13 cellular contexts compared by ENCODE assay signal in genomic region chr1:156387899-156388813, GRCh38. TPM values are rescaled to one million over a fixed set of nuclear protein-coding genes. Genes with fewer than 3 reads are reported as not detected.
DNase-seq lines count a peak whose midpoint lies in the region; TF ChIP-seq lines count a peak whose summit lies in the region.
"Had no signal": no experiment of that assay in that cellular context is flagged by ENCODE, and none has a peak within 500 bp of the region (broad histone marks: within the 10 kb centered on the region; RNA-seq: fewer than 3 reads in every experiment).

No MANE protein-coding gene starts in this region.

- no peak overlapping the region for H3K9ac ChIP-seq in mammary epithelial cell (ENCODE audit: insufficient read depth, low read length)

- no peaks in the 10 kb centered on the region for H4K20me1 ChIP-seq in mammary epithelial cell (ENCODE audit: insufficient read depth, low read length)

- in situ Hi-C loops in mammary epithelial cell (cut with MboI; ENCODE audit: low sequenced_read_pairs in 2 of 2) = loop anchor here in 1 of 2 donors (5.0 kb wide), 1 partner anchor 64 kb away; no protein-coding TSS in a partner anchor

- no peak for TF ChIP-seq POLR2A in lower leg skin (IDR thresholded peaks at IDR 0.05)

- no peak for TF ChIP-seq CTCF in mammary epithelial cell (conservative IDR thresholded peaks at IDR 0.05 in 1 of 2, IDR thresholded peaks at IDR 0.05 in 1 of 2; ENCODE audit: extremely low read depth in 1 of 2, insufficient read depth in 1 of 2, low read depth in 1 of 2, low read length in 2 of 2)
- no peak for TF ChIP-seq CTCF in lower leg skin (IDR thresholded peaks at IDR 0.05)

- H3K9me3 Mint-ChIP-seq in activated CD4-positive, alpha-beta memory T cell treated with anti-CD3 and anti-CD28 coated beads, Interleukin-2, amount 10 ng/mL, durations not matched to agents 7 days and 5 days = no peaks in the 10 kb centered on the region

- H3K27me3 Mint-ChIP-seq in activated CD4-positive, alpha-beta memory T cell treated with anti-CD3 and anti-CD28 coated beads, Interleukin-2, amount 10 ng/mL, durations not matched to agents 7 days and 5 days = peaks cover 29% of the 10 kb centered on the region

- no peaks in the 10 kb centered on the region for H3K9me3 ChIP-seq in mammary epithelial cell (replicated peaks; ENCODE audit: insufficient read depth, low read length)
- H3K9me3 ChIP-seq: thyroid gland had no signal

- H3K27ac ChIP-seq in mammary epithelial cell (ENCODE audit: insufficient read depth, low read depth, low read length) = no peak overlapping the region
- H3K27ac ChIP-seq: thyroid gland had no signal

- H3K27me3 ChIP-seq in H7 (ENCODE audit: control insufficient read depth, insufficient read depth, low read length) = peaks cover 55% of the 10 kb centered on the region
- peaks cover 6% of the 10 kb centered on the region for H3K27me3 ChIP-seq in mammary epithelial cell (ENCODE audit: insufficient read depth, low read length)
- H3K27me3 ChIP-seq: thyroid gland had no signal

- peak overlapping the region; percentile 49 for H2AFZ ChIP-seq in mammary epithelial cell (ENCODE audit: low read depth, low read length)

- H3K36me3 Mint-ChIP-seq in activated CD4-positive, alpha-beta memory T cell treated with anti-CD3 and anti-CD28 coated beads, Interleukin-2, amount 10 ng/mL, durations not matched to agents 7 days and 5 days (ENCODE audit: low read depth) = no peaks in the 10 kb centered on the region

- H3K4me3 ChIP-seq in H7 (ENCODE audit: insufficient read depth, low read depth, low read length) (peak overlapping the region; percentile 44), mammary epithelial cell (replicated peaks in 1 of 3; ENCODE audit: insufficient read depth in 1 of 3, low read depth in 2 of 3, low read length in 3 of 3) (no peak overlapping the region), lower leg skin (ENCODE audit: low read depth, poor library complexity, severe bottlenecking) (no peak overlapping the region)
- H3K4me3 ChIP-seq: thyroid gland had no signal

- WGBS in mammary epithelial cell (ENCODE audit: low coverage, missing lambda C conversion rate) = 53% methylated on average over 29 of the region's 80 CpGs
- 15 to 22% methylated on average over 29 to 79 of the region's 80 CpGs for WGBS in lower leg skin, 2 donors

- H3K79me2 ChIP-seq in mammary epithelial cell (ENCODE audit: insufficient read depth, low read length) = no peaks in the 10 kb centered on the region

- no peak overlapping the region for H3K27ac Mint-ChIP-seq in activated CD4-positive, alpha-beta memory T cell treated with anti-CD3 and anti-CD28 coated beads, Interleukin-2, amount 10 ng/mL, durations not matched to agents 7 days and 5 days
- H3K27ac Mint-ChIP-seq: activated CD8-positive, alpha-beta T cell treated with anti-CD3 and anti-CD28 coated beads, Interleukin-2, amount 10 ng/mL, durations not matched to agents 7 days and 5 days had no signal

- H3K36me3 ChIP-seq in H7 (replicated peaks; ENCODE audit: control insufficient read depth, insufficient read depth, low read length) = no peaks in the 10 kb centered on the region
- H3K36me3 ChIP-seq in mammary epithelial cell (ENCODE audit: insufficient read depth, low read length) = no peaks in the 10 kb centered on the region
- H3K36me3 ChIP-seq: thyroid gland had no signal

- no TSS peak for BruUV-seq in mammary epithelial cell (replicated peaks; lab: Mats Ljungman, UMichigan)

- H3K4me1 Mint-ChIP-seq in activated CD4-positive, alpha-beta memory T cell treated with anti-CD3 and anti-CD28 coated beads, Interleukin-2, amount 10 ng/mL, durations not matched to agents 7 days and 5 days = peaks cover 4% of the 10 kb centered on the region

- POLR2A ChIA-PET in activated CD4-positive, alpha-beta memory T cell treated with anti-CD3 and anti-CD28 coated beads, Interleukin-2, amount 10 ng/mL, durations not matched to agents 7 days and 5 days (lab: Charles Lee) = interaction anchor here (1.4 kb wide), 1 partner anchor 212 kb away, joined by 3 read pairs; no protein-coding TSS in a partner anchor

- CTCF ChIA-PET in mammary epithelial cell (lab: Charles Lee; ENCODE audit: low non-redundant PET) = no interaction called here
- CTCF ChIA-PET in activated CD4-positive, alpha-beta memory T cell treated with anti-CD3 and anti-CD28 coated beads, Interleukin-2, amount 10 ng/mL, durations not matched to agents 7 days and 5 days (lab: Charles Lee) = interaction anchor here (2.4 to 5.9 kb wide), 4 partner anchors 54 to 236 kb away, joined by 10 to 330 read pairs (median 46); no protein-coding TSS in a partner anchor

- H3K4me1 ChIP-seq in mammary epithelial cell (ENCODE audit: insufficient read depth, low read length) = peaks cover 4% of the 10 kb centered on the region
- H3K4me1 ChIP-seq: thyroid gland had no signal

- H3K4me3 Mint-ChIP-seq in activated CD4-positive, alpha-beta memory T cell treated with anti-CD3 and anti-CD28 coated beads, Interleukin-2, amount 10 ng/mL, durations not matched to agents 7 days and 5 days = no peak overlapping the region
- H3K4me3 Mint-ChIP-seq: activated CD8-positive, alpha-beta T cell treated with anti-CD3 and anti-CD28 coated beads, Interleukin-2, amount 10 ng/mL, durations not matched to agents 7 days and 5 days had no signal

- H3K4me2 ChIP-seq in mammary epithelial cell (ENCODE audit: insufficient read depth, low read depth, low read length) = no peak overlapping the region

- dilution Hi-C loops in mammary epithelial cell (cut with HindIII; ENCODE audit: low sequenced_read_pairs) = no loop called here

- peak; percentile 92 for DNase-seq in H7
- DNase-seq in mammary epithelial cell = no peak
- peak; percentile 71 for DNase-seq in iPS-NIHi11 (ENCODE audit: low spot score)
- peak; percentile 71 for DNase-seq in retina
- no peak for DNase-seq in lower leg skin (ENCODE audit: low spot score in 2 of 2)
- no peak for DNase-seq in activated CD4-positive, alpha-beta memory T cell treated with anti-CD3 and anti-CD28 coated beads, Interleukin-2, amount 10 ng/mL, durations not matched to agents 7 days and 5 days
- DNase-seq in NCI-H69 (lab: John Stamatoyannopoulos, UW) = no peak
- no peak for DNase-seq in UCSD-AML1 (lab: John Stamatoyannopoulos, UW; ENCODE audit: unreplicated experiment)
- DNase-seq: activated CD8-positive, alpha-beta T cell treated with anti-CD3 and anti-CD28 coated beads, Interleukin-2, amount 10 ng/mL, durations not matched to agents 7 days and 5 days; COR-L47; NCI-H446; thyroid gland had no signal

- intact Hi-C loops in mammary epithelial cell (cut with micrococcal nuclease) (no loop called here), lower leg skin (cut with DNase I; ENCODE audit: low total_unique reads) (loop anchor here (2.0 kb wide), 1 partner anchor 57 kb away; no protein-coding TSS in a partner anchor)

RNA-seq across cellular contexts. Expression of gene RHBG, which starts 19.1 kb away (rescaled TPM):
- 0.69 and 1.3 TPM in 2 replicates for total RNA-seq in H7 (2014; rRNA removed; shearing (Covaris generic))
- total RNA-seq in mammary epithelial cell = not detected
- not detected for polyA plus RNA-seq in mammary epithelial cell
- not detected for polyA minus RNA-seq in mammary epithelial cell
- 10 to 100 TPM in 1 of 4 donors, 1 to 10 TPM in 3; 3.5 to 14.2 (median 9.3) TPM for total RNA-seq in lower leg skin
- not detected for total RNA-seq in activated CD4-positive, alpha-beta memory T cell treated with anti-CD3 and anti-CD28 coated beads, Interleukin-2, amount 10 ng/mL, durations not matched to agents 7 days and 5 days
- total RNA-seq: activated CD8-positive, alpha-beta T cell treated with anti-CD3 and anti-CD28 coated beads, Interleukin-2, amount 10 ng/mL, durations not matched to agents 7 days and 5 days; thyroid gland had no signal

RNA-seq across cellular contexts. Expression of gene TSACC, which starts 49.8 kb away (rescaled TPM):
- 2.2 and 3.5 TPM in 2 replicates for total RNA-seq in H7 (2014; rRNA removed; shearing (Covaris generic))
- total RNA-seq in mammary epithelial cell = not detected
- 1.1 TPM for polyA plus RNA-seq in mammary epithelial cell
- polyA minus RNA-seq in mammary epithelial cell = not detected
- 1 to 10 TPM in 1 of 4 donors, not detected in 3; 3.2 TPM for total RNA-seq in lower leg skin
- under 1 TPM in 1 of 2 experiments, not detected in 1; 0.65 TPM for total RNA-seq in activated CD4-positive, alpha-beta memory T cell treated with anti-CD3 and anti-CD28 coated beads, Interleukin-2, amount 10 ng/mL, durations not matched to agents 7 days and 5 days
- total RNA-seq: mucosa of gallbladder had no signal

RNA-seq across cellular contexts. Expression of gene CCT3, which starts 50.1 kb away (rescaled TPM):
- 826 and 946 TPM in 2 replicates for total RNA-seq in H7 (2014; rRNA removed; shearing (Covaris generic))
- total RNA-seq in mammary epithelial cell (100 to 1,000 TPM; 323 to 345 TPM), lower leg skin (100 to 1,000 TPM; 119 to 202 (median 150) TPM)
- 461 TPM for polyA plus RNA-seq in mammary epithelial cell
- polyA minus RNA-seq in mammary epithelial cell = 434 TPM
- 100 to 1,000 TPM; 181 to 184 TPM for total RNA-seq in activated CD4-positive, alpha-beta memory T cell treated with anti-CD3 and anti-CD28 coated beads, Interleukin-2, amount 10 ng/mL, durations not matched to agents 7 days and 5 days

Comparison
In these comparisons a context has a peak if more than half of its experiments do, and no peak if none do; other contexts are left out.
1. DNase-seq: peak in H7 (single experiment), iPS-NIHi11 (single experiment) and retina (single experiment); none in mammary epithelial cell (single experiment), lower leg skin (0 of 2), activated CD4-positive, alpha-beta memory T cell treated with anti-CD3 and anti-CD28 coated beads, Interleukin-2, amount 10 ng/mL, durations not matched to agents 7 days and 5 days (single experiment), NCI-H69 (single experiment) and UCSD-AML1 (single experiment).